In the genomic region with DNA sequence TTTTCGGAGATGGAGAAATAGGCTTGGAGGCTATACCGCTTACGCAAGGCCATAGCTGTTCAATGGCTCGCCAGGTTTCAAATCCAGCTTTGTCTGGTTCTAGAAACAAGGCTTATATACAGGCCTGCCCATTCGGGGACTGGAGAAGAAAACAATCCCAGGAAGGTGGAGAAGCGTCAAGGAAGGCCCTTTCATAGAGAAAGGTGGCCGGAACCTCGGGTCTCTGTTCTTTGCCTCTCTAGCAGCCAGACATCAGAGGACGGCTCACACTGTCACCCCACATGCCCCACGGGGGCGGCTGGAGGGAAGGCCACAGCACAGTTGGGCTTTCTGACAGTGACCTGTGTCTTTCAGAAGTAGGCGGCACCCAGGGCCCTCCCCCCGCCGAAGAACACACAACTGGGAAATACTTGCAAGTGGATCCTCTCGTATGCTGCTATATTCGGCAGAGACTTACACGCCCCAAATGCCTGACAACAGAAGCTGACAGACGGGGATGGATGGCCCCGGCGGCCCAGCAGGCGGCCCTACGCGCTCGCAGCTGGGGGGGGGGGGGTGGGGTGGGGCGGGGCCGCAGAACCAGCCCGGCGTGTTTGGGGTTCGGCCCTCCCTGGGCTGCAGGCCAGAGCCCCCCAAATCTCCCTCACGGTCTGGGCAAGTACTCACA, we compare ENCODE assay signal across 1 cellular context.
TF ChIP-seq lines count a peak whose summit lies in the region.

No MANE protein-coding gene starts in this region.

TF ChIP-seq in K562, 482 proteins besides CTCF, POLR2A, EP300 and RAD21 (continued from another document and continues in another):
- TF ChIP-seq, protein P1, sequence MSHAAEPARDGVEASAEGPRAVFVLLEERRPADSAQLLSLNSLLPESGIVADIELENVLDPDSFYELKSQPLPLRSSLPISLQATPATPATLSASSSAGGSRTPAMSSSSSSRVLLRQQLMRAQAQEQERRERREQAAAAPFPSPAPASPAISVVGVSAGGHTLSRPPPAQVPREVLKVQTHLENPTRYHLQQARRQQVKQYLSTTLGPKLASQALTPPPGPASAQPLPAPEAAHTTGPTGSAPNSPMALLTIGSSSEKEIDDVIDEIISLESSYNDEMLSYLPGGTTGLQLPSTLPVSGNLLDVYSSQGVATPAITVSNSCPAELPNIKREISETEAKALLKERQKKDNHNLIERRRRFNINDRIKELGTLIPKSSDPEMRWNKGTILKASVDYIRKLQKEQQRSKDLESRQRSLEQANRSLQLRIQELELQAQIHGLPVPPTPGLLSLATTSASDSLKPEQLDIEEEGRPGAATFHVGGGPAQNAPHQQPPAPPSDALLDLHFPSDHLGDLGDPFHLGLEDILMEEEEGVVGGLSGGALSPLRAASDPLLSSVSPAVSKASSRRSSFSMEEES (CRISPR knock-in tag; IDR thresholded peaks at IDR 0.05) = no peak
- TF ChIP-seq, protein P2, sequence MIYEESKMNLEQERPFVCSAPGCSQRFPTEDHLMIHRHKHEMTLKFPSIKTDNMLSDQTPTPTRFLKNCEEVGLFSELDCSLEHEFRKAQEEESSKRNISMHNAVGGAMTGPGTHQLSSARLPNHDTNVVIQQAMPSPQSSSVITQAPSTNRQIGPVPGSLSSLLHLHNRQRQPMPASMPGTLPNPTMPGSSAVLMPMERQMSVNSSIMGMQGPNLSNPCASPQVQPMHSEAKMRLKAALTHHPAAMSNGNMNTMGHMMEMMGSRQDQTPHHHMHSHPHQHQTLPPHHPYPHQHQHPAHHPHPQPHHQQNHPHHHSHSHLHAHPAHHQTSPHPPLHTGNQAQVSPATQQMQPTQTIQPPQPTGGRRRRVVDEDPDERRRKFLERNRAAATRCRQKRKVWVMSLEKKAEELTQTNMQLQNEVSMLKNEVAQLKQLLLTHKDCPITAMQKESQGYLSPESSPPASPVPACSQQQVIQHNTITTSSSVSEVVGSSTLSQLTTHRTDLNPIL (CRISPR knock-in tag; IDR thresholded peaks at IDR 0.05) = no peak
- TF ChIP-seq, protein P3, sequence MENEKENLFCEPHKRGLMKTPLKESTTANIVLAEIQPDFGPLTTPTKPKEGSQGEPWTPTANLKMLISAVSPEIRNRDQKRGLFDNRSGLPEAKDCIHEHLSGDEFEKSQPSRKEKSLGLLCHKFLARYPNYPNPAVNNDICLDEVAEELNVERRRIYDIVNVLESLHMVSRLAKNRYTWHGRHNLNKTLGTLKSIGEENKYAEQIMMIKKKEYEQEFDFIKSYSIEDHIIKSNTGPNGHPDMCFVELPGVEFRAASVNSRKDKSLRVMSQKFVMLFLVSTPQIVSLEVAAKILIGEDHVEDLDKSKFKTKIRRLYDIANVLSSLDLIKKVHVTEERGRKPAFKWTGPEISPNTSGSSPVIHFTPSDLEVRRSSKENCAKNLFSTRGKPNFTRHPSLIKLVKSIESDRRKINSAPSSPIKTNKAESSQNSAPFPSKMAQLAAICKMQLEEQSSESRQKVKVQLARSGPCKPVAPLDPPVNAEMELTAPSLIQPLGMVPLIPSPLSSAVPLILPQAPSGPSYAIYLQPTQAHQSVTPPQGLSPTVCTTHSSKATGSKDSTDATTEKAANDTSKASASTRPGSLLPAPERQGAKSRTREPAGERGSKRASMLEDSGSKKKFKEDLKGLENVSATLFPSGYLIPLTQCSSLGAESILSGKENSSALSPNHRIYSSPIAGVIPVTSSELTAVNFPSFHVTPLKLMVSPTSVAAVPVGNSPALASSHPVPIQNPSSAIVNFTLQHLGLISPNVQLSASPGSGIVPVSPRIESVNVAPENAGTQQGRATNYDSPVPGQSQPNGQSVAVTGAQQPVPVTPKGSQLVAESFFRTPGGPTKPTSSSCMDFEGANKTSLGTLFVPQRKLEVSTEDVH (IDR thresholded peaks at IDR 0.05; ENCODE audit: low read depth, partially characterized antibody) = no peak
- TF ChIP-seq, protein P4, sequence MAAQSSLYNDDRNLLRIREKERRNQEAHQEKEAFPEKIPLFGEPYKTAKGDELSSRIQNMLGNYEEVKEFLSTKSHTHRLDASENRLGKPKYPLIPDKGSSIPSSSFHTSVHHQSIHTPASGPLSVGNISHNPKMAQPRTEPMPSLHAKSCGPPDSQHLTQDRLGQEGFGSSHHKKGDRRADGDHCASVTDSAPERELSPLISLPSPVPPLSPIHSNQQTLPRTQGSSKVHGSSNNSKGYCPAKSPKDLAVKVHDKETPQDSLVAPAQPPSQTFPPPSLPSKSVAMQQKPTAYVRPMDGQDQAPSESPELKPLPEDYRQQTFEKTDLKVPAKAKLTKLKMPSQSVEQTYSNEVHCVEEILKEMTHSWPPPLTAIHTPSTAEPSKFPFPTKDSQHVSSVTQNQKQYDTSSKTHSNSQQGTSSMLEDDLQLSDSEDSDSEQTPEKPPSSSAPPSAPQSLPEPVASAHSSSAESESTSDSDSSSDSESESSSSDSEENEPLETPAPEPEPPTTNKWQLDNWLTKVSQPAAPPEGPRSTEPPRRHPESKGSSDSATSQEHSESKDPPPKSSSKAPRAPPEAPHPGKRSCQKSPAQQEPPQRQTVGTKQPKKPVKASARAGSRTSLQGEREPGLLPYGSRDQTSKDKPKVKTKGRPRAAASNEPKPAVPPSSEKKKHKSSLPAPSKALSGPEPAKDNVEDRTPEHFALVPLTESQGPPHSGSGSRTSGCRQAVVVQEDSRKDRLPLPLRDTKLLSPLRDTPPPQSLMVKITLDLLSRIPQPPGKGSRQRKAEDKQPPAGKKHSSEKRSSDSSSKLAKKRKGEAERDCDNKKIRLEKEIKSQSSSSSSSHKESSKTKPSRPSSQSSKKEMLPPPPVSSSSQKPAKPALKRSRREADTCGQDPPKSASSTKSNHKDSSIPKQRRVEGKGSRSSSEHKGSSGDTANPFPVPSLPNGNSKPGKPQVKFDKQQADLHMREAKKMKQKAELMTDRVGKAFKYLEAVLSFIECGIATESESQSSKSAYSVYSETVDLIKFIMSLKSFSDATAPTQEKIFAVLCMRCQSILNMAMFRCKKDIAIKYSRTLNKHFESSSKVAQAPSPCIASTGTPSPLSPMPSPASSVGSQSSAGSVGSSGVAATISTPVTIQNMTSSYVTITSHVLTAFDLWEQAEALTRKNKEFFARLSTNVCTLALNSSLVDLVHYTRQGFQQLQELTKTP (IDR thresholded peaks at IDR 0.05; ENCODE audit: low read depth in 1 of 2, partially characterized antibody in 2 of 2) = no peak
- TF ChIP-seq PTRF (tag; IDR thresholded peaks at IDR 0.05) = no peak
- no peak for TF ChIP-seq RBM15 (IDR thresholded peaks at IDR 0.05; ENCODE audit: insufficient read depth, low read length)
- TF ChIP-seq, protein P5, sequence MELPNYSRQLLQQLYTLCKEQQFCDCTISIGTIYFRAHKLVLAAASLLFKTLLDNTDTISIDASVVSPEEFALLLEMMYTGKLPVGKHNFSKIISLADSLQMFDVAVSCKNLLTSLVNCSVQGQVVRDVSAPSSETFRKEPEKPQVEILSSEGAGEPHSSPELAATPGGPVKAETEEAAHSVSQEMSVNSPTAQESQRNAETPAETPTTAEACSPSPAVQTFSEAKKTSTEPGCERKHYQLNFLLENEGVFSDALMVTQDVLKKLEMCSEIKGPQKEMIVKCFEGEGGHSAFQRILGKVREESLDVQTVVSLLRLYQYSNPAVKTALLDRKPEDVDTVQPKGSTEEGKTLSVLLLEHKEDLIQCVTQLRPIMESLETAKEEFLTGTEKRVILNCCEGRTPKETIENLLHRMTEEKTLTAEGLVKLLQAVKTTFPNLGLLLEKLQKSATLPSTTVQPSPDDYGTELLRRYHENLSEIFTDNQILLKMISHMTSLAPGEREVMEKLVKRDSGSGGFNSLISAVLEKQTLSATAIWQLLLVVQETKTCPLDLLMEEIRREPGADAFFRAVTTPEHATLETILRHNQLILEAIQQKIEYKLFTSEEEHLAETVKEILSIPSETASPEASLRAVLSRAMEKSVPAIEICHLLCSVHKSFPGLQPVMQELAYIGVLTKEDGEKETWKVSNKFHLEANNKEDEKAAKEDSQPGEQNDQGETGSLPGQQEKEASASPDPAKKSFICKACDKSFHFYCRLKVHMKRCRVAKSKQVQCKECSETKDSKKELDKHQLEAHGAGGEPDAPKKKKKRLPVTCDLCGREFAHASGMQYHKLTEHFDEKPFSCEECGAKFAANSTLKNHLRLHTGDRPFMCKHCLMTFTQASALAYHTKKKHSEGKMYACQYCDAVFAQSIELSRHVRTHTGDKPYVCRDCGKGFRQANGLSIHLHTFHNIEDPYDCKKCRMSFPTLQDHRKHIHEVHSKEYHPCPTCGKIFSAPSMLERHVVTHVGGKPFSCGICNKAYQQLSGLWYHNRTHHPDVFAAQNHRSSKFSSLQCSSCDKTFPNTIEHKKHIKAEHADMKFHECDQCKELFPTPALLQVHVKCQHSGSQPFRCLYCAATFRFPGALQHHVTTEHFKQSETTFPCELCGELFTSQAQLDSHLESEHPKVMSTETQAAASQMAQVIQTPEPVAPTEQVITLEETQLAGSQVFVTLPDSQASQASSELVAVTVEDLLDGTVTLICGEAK (IDR thresholded peaks at IDR 0.05) = no peak
- TF ChIP-seq, protein P5 (CRISPR knock-in tag; IDR thresholded peaks at IDR 0.05) = no peak
- no peak for TF ChIP-seq BRD4 (IDR thresholded peaks at IDR 0.05)
- TF ChIP-seq CBX3 (IDR thresholded peaks at IDR 0.05; ENCODE audit: borderline replicate concordance in 1 of 2, low read length in 2 of 2) = no peak
- no peak for TF ChIP-seq ZNF282 (CRISPR knock-in tag; IDR thresholded peaks at IDR 0.05)
- no peak for TF ChIP-seq TAF7 (tag; IDR thresholded peaks at IDR 0.05)
- TF ChIP-seq GABPB1 (CRISPR knock-in tag; IDR thresholded peaks at IDR 0.05) = no peak
- no peak for TF ChIP-seq POU5F1 (IDR thresholded peaks at IDR 0.05; ENCODE audit: borderline replicate concordance, low read depth, low read length, partially characterized antibody)
- TF ChIP-seq, protein P6, sequence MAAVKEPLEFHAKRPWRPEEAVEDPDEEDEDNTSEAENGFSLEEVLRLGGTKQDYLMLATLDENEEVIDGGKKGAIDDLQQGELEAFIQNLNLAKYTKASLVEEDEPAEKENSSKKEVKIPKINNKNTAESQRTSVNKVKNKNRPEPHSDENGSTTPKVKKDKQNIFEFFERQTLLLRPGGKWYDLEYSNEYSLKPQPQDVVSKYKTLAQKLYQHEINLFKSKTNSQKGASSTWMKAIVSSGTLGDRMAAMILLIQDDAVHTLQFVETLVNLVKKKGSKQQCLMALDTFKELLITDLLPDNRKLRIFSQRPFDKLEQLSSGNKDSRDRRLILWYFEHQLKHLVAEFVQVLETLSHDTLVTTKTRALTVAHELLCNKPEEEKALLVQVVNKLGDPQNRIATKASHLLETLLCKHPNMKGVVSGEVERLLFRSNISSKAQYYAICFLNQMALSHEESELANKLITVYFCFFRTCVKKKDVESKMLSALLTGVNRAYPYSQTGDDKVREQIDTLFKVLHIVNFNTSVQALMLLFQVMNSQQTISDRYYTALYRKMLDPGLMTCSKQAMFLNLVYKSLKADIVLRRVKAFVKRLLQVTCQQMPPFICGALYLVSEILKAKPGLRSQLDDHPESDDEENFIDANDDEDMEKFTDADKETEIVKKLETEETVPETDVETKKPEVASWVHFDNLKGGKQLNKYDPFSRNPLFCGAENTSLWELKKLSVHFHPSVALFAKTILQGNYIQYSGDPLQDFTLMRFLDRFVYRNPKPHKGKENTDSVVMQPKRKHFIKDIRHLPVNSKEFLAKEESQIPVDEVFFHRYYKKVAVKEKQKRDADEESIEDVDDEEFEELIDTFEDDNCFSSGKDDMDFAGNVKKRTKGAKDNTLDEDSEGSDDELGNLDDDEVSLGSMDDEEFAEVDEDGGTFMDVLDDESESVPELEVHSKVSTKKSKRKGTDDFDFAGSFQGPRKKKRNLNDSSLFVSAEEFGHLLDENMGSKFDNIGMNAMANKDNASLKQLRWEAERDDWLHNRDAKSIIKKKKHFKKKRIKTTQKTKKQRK (IDR thresholded peaks at IDR 0.05; ENCODE audit: borderline replicate concordance, low read depth, low read length) = no peak
- no peak for TF ChIP-seq MCM3 (IDR thresholded peaks at IDR 0.05)
- TF ChIP-seq IFI16 (CRISPR knock-in tag; IDR thresholded peaks at IDR 0.05) = no peak
- TF ChIP-seq ZNF121 (CRISPR knock-in tag; conservative IDR thresholded peaks at IDR 0.05) = no peak
- TF ChIP-seq, protein P7, sequence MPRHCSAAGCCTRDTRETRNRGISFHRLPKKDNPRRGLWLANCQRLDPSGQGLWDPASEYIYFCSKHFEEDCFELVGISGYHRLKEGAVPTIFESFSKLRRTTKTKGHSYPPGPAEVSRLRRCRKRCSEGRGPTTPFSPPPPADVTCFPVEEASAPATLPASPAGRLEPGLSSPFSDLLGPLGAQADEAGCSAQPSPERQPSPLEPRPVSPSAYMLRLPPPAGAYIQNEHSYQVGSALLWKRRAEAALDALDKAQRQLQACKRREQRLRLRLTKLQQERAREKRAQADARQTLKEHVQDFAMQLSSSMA (CRISPR knock-in tag; IDR thresholded peaks at IDR 0.05) = no peak
- TF ChIP-seq ASH1L (IDR thresholded peaks at IDR 0.05; ENCODE audit: borderline replicate concordance, low read depth, partially characterized antibody) = no peak
- no peak for TF ChIP-seq CCAR2 (IDR thresholded peaks at IDR 0.05; ENCODE audit: low read depth, low read length)
- no peak for TF ChIP-seq ETV1 (tag; conservative IDR thresholded peaks at IDR 0.05; ENCODE audit: low read depth)
- no peak for TF ChIP-seq ZC3H11A (IDR thresholded peaks at IDR 0.05; ENCODE audit: low read depth, low read length)
- no peak for TF ChIP-seq ZNF561 (CRISPR knock-in tag; conservative IDR thresholded peaks at IDR 0.05)
- TF ChIP-seq, protein P8, sequence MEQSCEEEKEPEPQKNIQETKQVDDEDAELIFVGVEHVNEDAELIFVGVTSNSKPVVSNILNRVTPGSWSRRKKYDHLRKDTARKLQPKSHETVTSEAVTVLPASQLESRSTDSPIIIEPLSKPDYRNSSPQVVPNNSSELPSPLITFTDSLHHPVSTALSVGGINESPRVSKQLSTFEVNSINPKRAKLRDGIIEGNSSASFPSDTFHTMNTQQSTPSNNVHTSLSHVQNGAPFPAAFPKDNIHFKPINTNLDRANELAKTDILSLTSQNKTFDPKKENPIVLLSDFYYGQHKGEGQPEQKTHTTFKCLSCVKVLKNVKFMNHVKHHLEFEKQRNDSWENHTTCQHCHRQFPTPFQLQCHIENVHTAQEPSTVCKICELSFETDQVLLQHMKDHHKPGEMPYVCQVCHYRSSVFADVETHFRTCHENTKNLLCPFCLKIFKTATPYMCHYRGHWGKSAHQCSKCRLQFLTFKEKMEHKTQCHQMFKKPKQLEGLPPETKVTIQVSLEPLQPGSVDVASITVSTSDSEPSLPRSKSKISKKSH (CRISPR knock-in tag; IDR thresholded peaks at IDR 0.05) = no peak
